Comparison of ENCODE assay signal across 1 cellular context in genomic region chr11:69295995-69296889, GRCh38.
TF ChIP-seq lines count a peak whose summit lies in the region.

No MANE protein-coding gene starts in this region.

TF ChIP-seq in A549, 52 proteins besides CTCF, POLR2A, EP300 and RAD21 (continued from another document):
- TF ChIP-seq PBX3 (IDR thresholded peaks at IDR 0.05) (no peak), ATOH8 (CRISPR knock-in tag; IDR thresholded peaks at IDR 0.05; ENCODE audit: low read depth) (no peak), HES2 (IDR thresholded peaks at IDR 0.05) (peak; percentile 69; the same call in 1 of the 2 replicates), HOXB13 (CRISPR knock-in tag; IDR thresholded peaks at IDR 0.05; ENCODE audit: low read depth) (0 out of 2 replicates have a peak, but pooled peaks have one; percentile 61), NPAS2 (CRISPR knock-in tag; IDR thresholded peaks at IDR 0.05; ENCODE audit: borderline replicate concordance) (no peak), EHMT2 (IDR thresholded peaks at IDR 0.05; ENCODE audit: low read depth) (no peak), BHLHE40 (IDR thresholded peaks at IDR 0.05; ENCODE audit: low read depth, low read length) (no peak), RCOR1 (IDR thresholded peaks at IDR 0.05; ENCODE audit: low read depth, low read length) (no peak), HMGXB4 (CRISPR knock-in tag; IDR thresholded peaks at IDR 0.05; ENCODE audit: borderline replicate concordance) (no peak), RNF2 (IDR thresholded peaks at IDR 0.05; ENCODE audit: borderline replicate concordance, low read depth) (no peak), FOSL2 (IDR thresholded peaks at IDR 0.05) (no peak), FOSL2 (CRISPR knock-in tag; IDR thresholded peaks at IDR 0.05) (peak; percentile 45), GATA3 (IDR thresholded peaks at IDR 0.05; ENCODE audit: borderline replicate concordance) (no peak), BCL3 (IDR thresholded peaks at IDR 0.05) (no peak), NR3C1 (IDR thresholded peaks at IDR 0.05) (no peak), ZC3H11A (IDR thresholded peaks at IDR 0.05) (no peak), E2F6 (IDR thresholded peaks at IDR 0.05; ENCODE audit: borderline replicate concordance, low read depth) (0 out of 2 replicates have a peak, but pooled peaks have one; percentile 10), SMC3 (IDR thresholded peaks at IDR 0.05) (no peak), ZSCAN20 (CRISPR knock-in tag; IDR thresholded peaks at IDR 0.05) (no peak), HOXA7 (CRISPR knock-in tag; IDR thresholded peaks at IDR 0.05) (no peak), KDM1A (IDR thresholded peaks at IDR 0.05; ENCODE audit: low read depth) (no peak), CEBPB (IDR thresholded peaks at IDR 0.05) (peak; percentile 98 to 99)
TF ChIP-seq in A549: peak in this region for 7.
